In the genomic region with DNA sequence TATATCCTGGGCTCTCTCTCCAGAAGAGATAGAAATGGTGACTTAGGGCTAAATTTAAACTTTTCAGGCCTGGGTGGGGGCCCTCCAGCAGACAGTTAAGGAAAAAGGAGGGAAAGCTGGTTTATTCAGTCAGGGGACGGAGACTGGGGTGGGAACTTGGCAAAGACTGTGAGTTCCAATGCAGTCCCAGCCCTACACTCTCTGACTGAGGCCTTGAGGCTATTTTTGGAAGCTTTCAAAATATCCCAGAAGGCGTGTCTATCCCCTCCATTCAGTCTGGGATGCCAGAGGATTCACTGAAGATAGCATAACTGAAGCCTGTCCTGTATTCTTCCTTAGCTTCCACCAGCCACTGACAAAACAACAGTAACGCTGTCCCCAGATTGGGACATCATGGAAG, we compare ENCODE assay signal across 15 cellular contexts. TPM values are rescaled to one million over a fixed set of nuclear protein-coding genes. Genes with fewer than 3 reads are reported as not detected.
DNase-seq lines count a peak whose midpoint lies in the region; ATAC-seq, FAIRE-seq and TF ChIP-seq lines count a peak whose summit lies in the region.
"Had no signal": no experiment of that assay in that cellular context is flagged by ENCODE, and none has a peak within 500 bp of the region (broad histone marks: within the 10 kb centered on the region; RNA-seq: fewer than 3 reads in every experiment).

No MANE protein-coding gene starts in this region.

- H3K4me2 ChIP-seq in IMR-90 (ENCODE audit: low read depth, low read length), result no peak overlapping the region
- no peak overlapping the region for H3K4me2 ChIP-seq in trophoblast cell (ENCODE audit: low read length)

- peak overlapping the region; percentile 68 for H2BK120ac ChIP-seq in IMR-90 (ENCODE audit: low read depth, low read length)
- H2BK120ac ChIP-seq in trophoblast cell (ENCODE audit: insufficient read depth, low read length, poor library complexity), result no peak overlapping the region

- H3K56ac ChIP-seq in IMR-90 (ENCODE audit: extremely low read depth, insufficient read depth, low read length), result peak overlapping the region; percentile 11; the same call in 1 of the 2 replicates

- no peak overlapping the region for H4K12ac ChIP-seq in trophoblast cell (ENCODE audit: low read depth, low read length)

- H3K27me3 ChIP-seq in IMR-90 (ENCODE audit: control insufficient read depth, insufficient read depth, low read length), result no peaks in the 10 kb centered on the region
- H3K27me3 ChIP-seq in thoracic aorta (replicated peaks; ENCODE audit: insufficient read depth), result no peaks in the 10 kb centered on the region
- peaks cover 0 to 73% (median 17%) of the 10 kb centered on the region in 45 donors for H3K27me3 ChIP-seq in dorsolateral prefrontal cortex
- H3K27me3 ChIP-seq in trophoblast cell (ENCODE audit: insufficient read depth, low read length), result no peaks in the 10 kb centered on the region
- H3K27me3 ChIP-seq: colonic mucosa had no signal

- H3K9me1 ChIP-seq in IMR-90 (ENCODE audit: insufficient read depth, low read length), result no peaks in the 10 kb centered on the region

- H3K23ac ChIP-seq in IMR-90 (ENCODE audit: low read depth, low read length) (no peak overlapping the region), trophoblast cell (ENCODE audit: low read length) (no peak overlapping the region)

- H3K4me1 ChIP-seq in IMR-90 (ENCODE audit: control insufficient read depth, insufficient read depth, low read length), result no peaks in the 10 kb centered on the region
- H3K4me1 ChIP-seq in mucosa of descending colon (ENCODE audit: low read depth), result no peaks in the 10 kb centered on the region
- H3K4me1 ChIP-seq in thoracic aorta (ENCODE audit: control insufficient read depth in 1 of 2, low read depth in 2 of 2), result peaks cover 9 to 19% of the 10 kb centered on the region in 2 donors
- H3K4me1 ChIP-seq in trophoblast cell (ENCODE audit: control insufficient read depth in 1 of 2, insufficient read depth in 2 of 2, low read length in 2 of 2), result no peaks in the 10 kb centered on the region
- H3K4me1 ChIP-seq: colonic mucosa, HAP-1 had no signal

- no peak for TF ChIP-seq POLR2A in IMR-90 (IDR thresholded peaks at IDR 0.05; ENCODE audit: low read depth, low read length)
- no peak for TF ChIP-seq POLR2A in H54 (IDR thresholded peaks at IDR 0.05; ENCODE audit: low read depth, low read length)

- intact Hi-C loops in IMR-90 (cut with micrococcal nuclease) (no loop called here), mucosa of descending colon (cut with DNase I, micrococcal nuclease) (no loop called here), dorsolateral prefrontal cortex (cut with DNase I) (no loop called here)

- H2BK20ac ChIP-seq in IMR-90 (ENCODE audit: low read depth, low read length), result peak overlapping the region; percentile 76; the same call in 1 of the 2 replicates

- H4K5ac ChIP-seq in IMR-90 (ENCODE audit: low read depth, low read length), result no peak overlapping the region

- H3K36me3 ChIP-seq in IMR-90 (ENCODE audit: control insufficient read depth, insufficient read depth, low read length) (no peaks in the 10 kb centered on the region), mucosa of descending colon (ENCODE audit: low read depth) (no peaks in the 10 kb centered on the region), thoracic aorta (no peaks in the 10 kb centered on the region), trophoblast cell (ENCODE audit: control insufficient read depth in 1 of 2, insufficient read depth in 2 of 2, low read length in 2 of 2) (no peaks in the 10 kb centered on the region)
- H3K36me3 ChIP-seq: colonic mucosa, HAP-1 had no signal

- H3K27ac ChIP-seq in IMR-90 (ENCODE audit: insufficient read depth, low read length) (no peak overlapping the region), thoracic aorta (peak overlapping the region; percentile 85), dorsolateral prefrontal cortex (peak overlapping the region in 7 of 59 donors; percentile 13 to 52 (median 44)), trophoblast cell (ENCODE audit: low read depth, low read length) (no peak overlapping the region)
- H3K27ac ChIP-seq: colonic mucosa had no signal

- H3K9me3 ChIP-seq in IMR-90 (ENCODE audit: control insufficient read depth, insufficient read depth, low read length), result no peaks in the 10 kb centered on the region
- H3K9me3 ChIP-seq in mucosa of descending colon, result no peaks in the 10 kb centered on the region
- H3K9me3 ChIP-seq in thoracic aorta, result no peaks in the 10 kb centered on the region
- H3K9me3 ChIP-seq in trophoblast cell (ENCODE audit: insufficient read depth, low read depth, low read length), result no peaks in the 10 kb centered on the region
- H3K9me3 ChIP-seq: colonic mucosa, HAP-1 had no signal

- H4K8ac ChIP-seq in IMR-90 (ENCODE audit: low read depth in 2 of 2, low read length in 2 of 2) (no peak overlapping the region), trophoblast cell (ENCODE audit: low read depth, low read length) (no peak overlapping the region)

- no peak for TF ChIP-seq CTCF in IMR-90 (conservative IDR thresholded peaks at IDR 0.05; ENCODE audit: low read depth, low read length)
- TF ChIP-seq CTCF in mucosa of descending colon (IDR thresholded peaks at IDR 0.05), result no peak
- TF ChIP-seq CTCF in thoracic aorta (IDR thresholded peaks at IDR 0.05), result no peak
- no peak for TF ChIP-seq CTCF in dorsolateral prefrontal cortex (IDR thresholded peaks at IDR 0.05 in 54 of 56, conservative IDR thresholded peaks at IDR 0.05 in 2 of 56; ENCODE audit: low read depth in 1 of 56, partially characterized antibody in 56 of 56)

- no peak overlapping the region for H4K91ac ChIP-seq in IMR-90 (ENCODE audit: insufficient read depth, low read depth, low read length)
- no peak overlapping the region for H4K91ac ChIP-seq in trophoblast cell (ENCODE audit: low read depth, low read length)

- no peaks in the 10 kb centered on the region for H3K79me2 ChIP-seq in trophoblast cell (ENCODE audit: control insufficient read depth, insufficient read depth, low read length, poor library complexity)

- CTCF ChIA-PET in IMR-90 (lab: Yijun Ruan, JAX), result interaction anchor here (0.8 kb wide), 1 partner anchor 11 kb away, joined by 4 read pairs; no protein-coding TSS in a partner anchor

- H2AFZ ChIP-seq in IMR-90 (replicated peaks; ENCODE audit: low read length, poor library complexity), result peak overlapping the region; percentile 10
- no peak overlapping the region for H2AFZ ChIP-seq in trophoblast cell (ENCODE audit: insufficient read depth, low read length, poor library complexity)

- H2AK5ac ChIP-seq in IMR-90 (ENCODE audit: low read depth, low read length) (no peak overlapping the region), trophoblast cell (ENCODE audit: low read length) (no peak overlapping the region)

- H3K4ac ChIP-seq in IMR-90 (ENCODE audit: low read depth, low read length) (peak overlapping the region; percentile 65; the same call in 1 of the 2 replicates), trophoblast cell (ENCODE audit: low read depth, low read length) (no peak overlapping the region)

- DNase-seq in IMR-90 (no peak), fibroblast of peridontal ligament (ENCODE audit: extremely low read depth) (peak; percentile 59), mucosa of descending colon (peak in 1 of 3 donors; percentile 4), thoracic aorta (ENCODE audit: low spot score) (no peak), dorsolateral prefrontal cortex (no peak), H54 (ENCODE audit: insufficient read length, low spot score) (no peak), NCI-H774 (lab: John Stamatoyannopoulos, UW) (no peak), trophoblast cell (no peak)
- DNase-seq: activated CD4-positive, CD25-positive, alpha-beta regulatory T cell; CD4-positive, alpha-beta T cell; colonic mucosa; GF-D8; NCI-H2171; nephron progenitor cell had no signal

- no peak for FAIRE-seq in H54 (lab: Jason Lieb, UNC)

- no peak for TF ChIP-seq RAD21 in IMR-90 (IDR thresholded peaks at IDR 0.05; ENCODE audit: low read length)

- WGBS in IMR-90 (ENCODE audit: extremely low coverage in 2 of 2, insufficient read length in 1 of 2), 2 experiments, result no CpG with 5 or more reads among the region's 3 CpGs
- no CpG with 5 or more reads among the region's 3 CpGs for WGBS in trophoblast cell (ENCODE audit: extremely low coverage, insufficient coverage, insufficient read length)

- no peaks in the 10 kb centered on the region for H4K20me1 ChIP-seq in IMR-90 (ENCODE audit: insufficient read depth, low read length)

- no peak overlapping the region for H2BK12ac ChIP-seq in trophoblast cell (ENCODE audit: low read length)

- ATAC-seq in IMR-90 (ENCODE audit: low read depth) (peak; percentile 53), mucosa of descending colon (peak; percentile 25), thoracic aorta (ENCODE audit: insufficient number of reproducible peaks, low FRiP score, low read depth) (no peak)

- BruUV-seq in IMR-90 (replicated peaks; lab: Mats Ljungman, UMichigan), result no TSS peak

- in situ Hi-C loops in IMR-90 (cut with MboI; ENCODE audit: low sequenced_read_pairs), result no loop called here

- peak overlapping the region; percentile 21; the same call in 1 of the 2 replicates for H3K9ac ChIP-seq in IMR-90 (ENCODE audit: low read depth, low read length)
- H3K9ac ChIP-seq in trophoblast cell (ENCODE audit: low read length), result no peak overlapping the region

- dilution Hi-C loops in IMR-90 (cut with HindIII; ENCODE audit: low sequenced_read_pairs, unreplicated experiment), result no loop called here

- H3K14ac ChIP-seq in IMR-90 (replicated peaks; ENCODE audit: low read depth, low read length) (peak overlapping the region; percentile 81), trophoblast cell (ENCODE audit: low read length) (no peak overlapping the region)

- peak overlapping the region; percentile 42 for H2AK9ac ChIP-seq in IMR-90 (replicated peaks; ENCODE audit: low read depth, low read length, poor library complexity)

- H3K18ac ChIP-seq in IMR-90 (ENCODE audit: low read depth, low read length), result no peak overlapping the region
- no peak overlapping the region for H3K18ac ChIP-seq in trophoblast cell (ENCODE audit: low read length)

- H2BK15ac ChIP-seq in IMR-90 (ENCODE audit: low read depth, low read length), result no peak overlapping the region

- H2BK5ac ChIP-seq in IMR-90 (ENCODE audit: low read depth, low read length, poor library complexity, severe bottlenecking) (peak overlapping the region; percentile 28), trophoblast cell (ENCODE audit: low read depth, low read length, poor library complexity) (no peak overlapping the region)

- POLR2A ChIA-PET in IMR-90 (lab: Charles Lee; ENCODE audit: unreplicated experiment), result no interaction called here

- H3K79me1 ChIP-seq in IMR-90 (ENCODE audit: low read depth in 1 of 2, low read length in 2 of 2) (no peaks in the 10 kb centered on the region), trophoblast cell (ENCODE audit: low read length) (no peaks in the 10 kb centered on the region)

- H3K4me3 ChIP-seq in IMR-90 (ENCODE audit: insufficient read depth, low read depth, low read length), result no peak overlapping the region
- no peak overlapping the region for H3K4me3 ChIP-seq in mucosa of descending colon
- peak overlapping the region; percentile 19 for H3K4me3 ChIP-seq in thoracic aorta
- H3K4me3 ChIP-seq in dorsolateral prefrontal cortex, result no peak overlapping the region
- no peak overlapping the region for H3K4me3 ChIP-seq in trophoblast cell (ENCODE audit: low read depth, low read length)
- H3K4me3 ChIP-seq: colonic mucosa, HAP-1 had no signal

RNA-seq across cellular contexts. Expression of gene MSN, which starts 32.1 kb away (rescaled TPM):
- total RNA-seq in IMR-90 (2012; rRNA removed) (580 and 619 TPM in 2 replicates), mucosa of descending colon (100 to 1,000 TPM in 1 of 3 donors, 10 to 100 TPM in 2; 25.9 to 127 (median 66.2) TPM), thoracic aorta (100 to 1,000 TPM; 365 to 428 TPM), dorsolateral prefrontal cortex (100 to 1,000 TPM in 4 of 120 experiments, 10 to 100 TPM in 116; 33.2 to 121 (median 55.6) TPM)
- polyA plus RNA-seq in IMR-90 (2012; rRNA removed), result 422 TPM in 2 replicates
- polyA plus RNA-seq in IMR-90 (2012; cell fraction: cytosol; rRNA removed), result 175 and 199 TPM in 2 replicates
- 152 and 305 TPM in 2 replicates for polyA plus RNA-seq in IMR-90 (2012; cell fraction: nucleus; rRNA removed; ENCODE audit: low replicate concordance)
- polyA plus RNA-seq in trophoblast cell (2013), result 117 and 123 TPM in 2 replicates

Comparison
In these comparisons a context has a peak if more than half of its experiments do, and no peak if none do; other contexts are left out.
1. H3K27ac ChIP-seq: peak in thoracic aorta (2 of 2); none in IMR-90 (single experiment) and trophoblast cell (single experiment).